Comparison of ENCODE assay signal across 1 cellular context in the genomic region with DNA sequence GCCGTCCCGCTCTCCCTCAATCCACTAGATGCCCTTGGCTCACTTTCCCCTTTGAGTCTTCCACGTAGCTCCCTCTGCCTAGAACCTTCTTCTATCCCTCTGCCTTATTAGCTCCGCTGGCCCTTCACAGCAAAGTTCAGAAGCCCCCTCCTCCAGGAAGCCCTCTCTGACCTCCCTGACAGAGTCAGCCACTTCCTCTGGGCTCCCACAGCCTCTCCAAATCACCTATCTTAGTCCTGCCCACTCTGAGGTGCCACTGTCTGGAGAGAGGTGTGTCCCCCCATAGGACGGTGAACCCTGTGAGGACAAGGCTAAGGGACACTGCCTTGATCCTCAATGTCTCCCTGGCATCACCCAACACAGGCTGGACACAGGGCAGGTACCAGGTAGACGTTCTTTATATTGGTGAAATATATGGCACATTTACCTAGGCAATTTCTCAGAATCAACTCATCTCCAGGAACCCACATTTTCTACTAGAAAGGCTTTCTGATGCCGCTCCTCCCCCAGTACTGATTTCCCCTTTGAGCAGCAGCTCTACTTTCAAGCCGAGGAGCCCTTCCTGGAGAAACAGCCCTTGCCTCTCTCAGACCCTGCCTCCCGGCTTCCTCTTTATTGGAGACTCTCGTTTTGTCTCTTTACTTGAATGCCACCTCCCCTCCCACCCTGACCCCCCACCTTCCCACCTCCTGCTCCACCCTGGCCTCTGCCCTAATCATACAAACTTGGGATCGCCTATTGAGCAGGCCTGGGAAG.
TF ChIP-seq lines count a peak whose summit lies in the region.

No MANE protein-coding gene starts in this region.

TF ChIP-seq in H1, 55 proteins besides CTCF, POLR2A, EP300 and RAD21:
- TF ChIP-seq PHF8 (conservative IDR thresholded peaks at IDR 0.05; ENCODE audit: low read depth, low read length) (no peak), TAF7 (optimal IDR thresholded peaks at IDR 0.05; ENCODE audit: borderline replicate concordance, low read depth, low read length) (no peak)
